Comparison of ENCODE assay signal across 25 cellular contexts in the genomic region with DNA sequence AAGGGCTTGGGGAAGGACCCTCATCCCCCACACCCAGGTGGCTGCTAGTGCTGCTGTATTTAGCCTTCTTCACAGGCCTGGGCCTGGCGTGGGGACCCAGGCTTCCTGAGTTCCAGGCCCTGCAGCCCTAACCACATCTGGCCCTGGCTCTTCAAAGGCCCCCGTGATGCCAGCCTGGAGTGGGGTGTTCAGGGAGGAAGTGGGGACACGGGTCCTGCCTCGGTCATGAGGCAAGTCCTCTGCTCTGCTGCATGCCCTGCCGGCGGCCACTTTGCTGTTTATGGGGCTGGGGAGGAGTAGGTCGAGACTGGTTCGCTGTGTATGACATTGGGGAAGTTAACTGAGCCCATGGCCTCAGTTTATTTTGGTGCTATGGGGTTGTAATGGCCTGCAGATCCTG. TPM values are rescaled to one million over a fixed set of nuclear protein-coding genes. Genes with fewer than 3 reads are reported as not detected.
"Had no signal": no experiment of that assay in that cellular context is flagged by ENCODE, and none has a peak within 500 bp of the region (broad histone marks: within the 10 kb centered on the region; RNA-seq: fewer than 3 reads in every experiment).

No MANE protein-coding gene starts in this region.

- H3K4me3 Mint-ChIP-seq: activated naive CD4-positive, alpha-beta T cell treated with anti-CD3 and anti-CD28 coated beads, Interleukin-2, amount 10 ng/mL, durations not matched to agents 7 days and 5 days; activated naive CD8-positive, alpha-beta T cell treated with anti-CD3 and anti-CD28 coated beads for 36 hours; IgD-negative memory B cell; T-helper 17 cell; WTC11 had no signal

- H3K4me1 Mint-ChIP-seq: activated naive CD8-positive, alpha-beta T cell treated with anti-CD3 and anti-CD28 coated beads for 36 hours; IgD-negative memory B cell; T-helper 17 cell; WTC11 had no signal

- H3K9ac ChIP-seq: KMS-11 had no signal

- DNase-seq: activated CD4-positive, alpha-beta T cell treated with anti-CD3 and anti-CD28 coated beads for 48 hours; activated CD4-positive, alpha-beta T cell treated with anti-CD3 and anti-CD28 coated beads, Interleukin-2, amount 50 U/mL, for 48 hours; activated CD4-positive, CD25-positive, alpha-beta regulatory T cell treated with anti-CD3 and anti-CD28 coated beads, Interleukin-2, amount 50 U/mL, for 72 hours; activated gamma-delta T cell treated with Interleukin-2 at 50 U/mL for 16 hours; activated naive CD4-positive, alpha-beta T cell treated with anti-CD3 and anti-CD28 coated beads, Interleukin-2, amount 10 ng/mL, durations not matched to agents 7 days and 5 days; activated naive CD8-positive, alpha-beta T cell treated with anti-CD3 and anti-CD28 coated beads for 36 hours; activated T-cell treated with anti-CD3 and anti-CD28 coated beads for 4 hours; activated T-cell treated with anti-CD3 and anti-CD28 coated beads, Interleukin-2, amount 50 U/mL, for 48 hours; MV-4-11; NCI-H1092 treated with DMSO at 0.1 percent for 48 hours; NCI-H1417 treated with DMSO at 0.1 percent for 48 hours; NCI-H1694; NCI-H2029 treated with DMSO at 0.1 percent for 48 hours; NCI-H345; NCI-H510A treated with DMSO at 0.1 percent for 48 hours; NCI-H69; NK-92 treated with Interleukin-12 subunit alpha and Interleukin-12 subunit beta, amount 100 ng/mL, for 24 hours; SIG-M5; T-helper 17 cell; T-helper 9 cell had no signal

- H3K36me3 Mint-ChIP-seq: activated naive CD4-positive, alpha-beta T cell treated with anti-CD3 and anti-CD28 coated beads, Interleukin-2, amount 10 ng/mL, durations not matched to agents 7 days and 5 days; activated naive CD8-positive, alpha-beta T cell treated with anti-CD3 and anti-CD28 coated beads for 36 hours; WTC11 had no signal

- H3K4me2 ChIP-seq: KMS-11 had no signal

- H3K27me3 Mint-ChIP-seq: activated naive CD4-positive, alpha-beta T cell treated with anti-CD3 and anti-CD28 coated beads, Interleukin-2, amount 10 ng/mL, durations not matched to agents 7 days and 5 days; activated naive CD8-positive, alpha-beta T cell treated with anti-CD3 and anti-CD28 coated beads for 36 hours; IgD-negative memory B cell had no signal

- H3K9me3 Mint-ChIP-seq: activated naive CD4-positive, alpha-beta T cell treated with anti-CD3 and anti-CD28 coated beads, Interleukin-2, amount 10 ng/mL, durations not matched to agents 7 days and 5 days; activated naive CD8-positive, alpha-beta T cell treated with anti-CD3 and anti-CD28 coated beads for 36 hours; activated T-helper 2 cell treated with anti-CD3 and anti-CD28 coated beads, Interferon-gamma antibody, Interleukin-2, Interleukin-4, amounts not matched to agents 10 μg/mL and 5 μg/mL and 100 μg/mL, durations not matched to agents 14 hours and 24 hours and 36 hours; IgD-negative memory B cell; WTC11 had no signal

- H3K27ac Mint-ChIP-seq: activated naive CD4-positive, alpha-beta T cell treated with anti-CD3 and anti-CD28 coated beads, Interleukin-2, amount 10 ng/mL, durations not matched to agents 7 days and 5 days; activated naive CD8-positive, alpha-beta T cell treated with anti-CD3 and anti-CD28 coated beads for 36 hours; activated T-helper 2 cell treated with anti-CD3 and anti-CD28 coated beads, Interferon-gamma antibody, Interleukin-2, Interleukin-4, amounts not matched to agents 10 μg/mL and 5 μg/mL and 100 μg/mL, durations not matched to agents 14 hours and 24 hours and 36 hours; T-helper 17 cell; WTC11 had no signal

- H3K27ac ChIP-seq: KMS-11 had no signal

- ATAC-seq: T-helper 17 cell had no signal

RNA-seq across cellular contexts. Expression of gene AQP1, which starts 8.5 kb away (rescaled TPM):
- total RNA-seq: activated T-helper 2 cell treated with anti-CD3 and anti-CD28 coated beads, Interferon-gamma antibody, Interleukin-2, Interleukin-4, amounts not matched to agents 10 μg/mL and 5 μg/mL and 100 μg/mL, durations not matched to agents 14 hours and 24 hours and 36 hours; MCF 10A had no signal
- polyA plus RNA-seq: IgD-negative memory B cell had no signal
